In the genomic region with DNA sequence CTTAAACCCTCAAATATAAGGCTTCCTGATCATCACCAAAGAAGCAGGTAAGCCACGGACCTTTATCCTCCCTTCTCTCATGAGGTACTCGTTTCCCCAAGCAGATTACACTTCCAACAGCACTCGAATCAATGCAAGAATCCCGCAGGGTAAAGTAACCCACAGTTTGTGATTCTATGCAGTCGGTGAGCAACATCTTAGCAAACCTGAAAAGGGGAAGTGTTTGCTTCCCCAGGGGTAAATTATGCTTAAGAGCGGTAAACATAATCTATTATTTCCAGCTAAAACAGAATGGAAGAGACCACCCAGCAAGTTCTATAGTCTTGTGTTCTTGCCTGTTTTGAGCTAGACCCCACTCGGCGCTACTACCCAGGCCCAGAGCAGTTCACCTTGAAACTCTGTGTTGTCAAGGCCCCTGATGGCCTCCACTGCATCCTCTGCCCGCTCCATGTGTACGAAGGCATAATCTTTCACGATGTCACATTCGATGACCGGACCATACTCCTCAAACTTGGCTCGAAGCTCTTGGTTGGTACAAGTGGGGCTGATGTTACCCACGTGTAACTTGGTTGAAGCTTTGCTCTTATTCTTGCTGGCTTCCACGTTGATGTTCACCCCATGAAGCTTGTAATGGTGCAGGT, we compare ENCODE assay signal across 8 cellular contexts. TPM values are rescaled to one million over a fixed set of nuclear protein-coding genes. Genes with fewer than 3 reads are reported as not detected.
DNase-seq lines count a peak whose midpoint lies in the region; ATAC-seq and TF ChIP-seq lines count a peak whose summit lies in the region.

No MANE protein-coding gene starts in this region.

- no peak for TF ChIP-seq POLR2A in ovary (IDR thresholded peaks at IDR 0.05)

- H3K36me3 Mint-ChIP-seq in dendritic cell treated with granulocyte-macrophage colony-stimulating factor and Interleukin-4, amounts not matched to agents 40 ng/mL and 50 ng/mL, for 4 days (ENCODE audit: low read depth) = peaks cover 26% of the 10 kb centered on the region

- no peak overlapping the region for H2AFZ ChIP-seq in DND-41 (ENCODE audit: low read depth, low read length)

- TF ChIP-seq CTCF in DND-41 (IDR thresholded peaks at IDR 0.05; ENCODE audit: borderline replicate concordance, extremely low read depth, low read length, poor library complexity, severe bottlenecking) = no peak
- no peak for TF ChIP-seq CTCF in ovary (IDR thresholded peaks at IDR 0.05)
- TF ChIP-seq CTCF in GM20000 (IDR thresholded peaks at IDR 0.05; ENCODE audit: extremely low read depth, missing control alignments) = no peak
- no peak for TF ChIP-seq CTCF in GM13977 (IDR thresholded peaks at IDR 0.05; ENCODE audit: extremely low read depth, insufficient read depth, missing control alignments)

- intact Hi-C loops in dendritic cell treated with granulocyte-macrophage colony-stimulating factor and Interleukin-4, amounts not matched to agents 40 ng/mL and 50 ng/mL, for 4 days (cut with micrococcal nuclease) = loop anchor here (5.0 kb wide), 1 partner anchor 39 kb away; a partner anchor contains a TSS
- intact Hi-C loops in ovary (cut with DNase I) = loop anchor here in 3 of 4 donors (5.0 to 10.0 kb wide), 4 partner anchors 82 to 264 kb away; a partner anchor contains a TSS

- H3K36me3 ChIP-seq in DND-41 (ENCODE audit: insufficient read depth, low read length) (peaks cover 15% of the 10 kb centered on the region), ovary (no peaks in the 10 kb centered on the region)

- H3K9me3 Mint-ChIP-seq in dendritic cell treated with granulocyte-macrophage colony-stimulating factor and Interleukin-4, amounts not matched to agents 40 ng/mL and 50 ng/mL, for 4 days = no peaks in the 10 kb centered on the region

- WGBS in ovary, 3 donors = 57 to 64% (median 59%) methylated on average over 16 of the region's 16 CpGs

- peaks cover 10% of the 10 kb centered on the region; the same call in 1 of the 2 replicates for H4K20me1 ChIP-seq in DND-41 (ENCODE audit: insufficient read depth, low read length)

- H3K79me2 ChIP-seq in DND-41 (ENCODE audit: insufficient read depth, low read length) = peaks cover 54% of the 10 kb centered on the region

- no peak for TF ChIP-seq EP300 in ovary (IDR thresholded peaks at IDR 0.05)

- no peaks in the 10 kb centered on the region for H3K27me3 Mint-ChIP-seq in dendritic cell treated with granulocyte-macrophage colony-stimulating factor and Interleukin-4, amounts not matched to agents 40 ng/mL and 50 ng/mL, for 4 days

- H3K4me1 ChIP-seq in DND-41 (ENCODE audit: insufficient read depth, low read length) = peaks cover 50% of the 10 kb centered on the region
- peaks cover 16% of the 10 kb centered on the region for H3K4me1 ChIP-seq in ovary (ENCODE audit: insufficient read depth)

- peaks cover 34% of the 10 kb centered on the region for H3K4me1 Mint-ChIP-seq in dendritic cell treated with granulocyte-macrophage colony-stimulating factor and Interleukin-4, amounts not matched to agents 40 ng/mL and 50 ng/mL, for 4 days (ENCODE audit: low read depth)

- H3K4me2 ChIP-seq in DND-41 (ENCODE audit: insufficient read depth, low read length) = peak overlapping the region; percentile 77

- H3K9me3 ChIP-seq in DND-41 (ENCODE audit: insufficient read depth, low read length, severe bottlenecking) = no peaks in the 10 kb centered on the region
- H3K9me3 ChIP-seq in ovary = no peaks in the 10 kb centered on the region

- H3K9ac ChIP-seq in DND-41 (ENCODE audit: low read depth, low read length) = peak overlapping the region; percentile 63

- H3K4me3 ChIP-seq in DND-41 (ENCODE audit: low read depth in 1 of 2, low read length in 2 of 2) (peak overlapping the region; percentile 13 to 64; a peak in 3 of 4 replicates), ovary (peak overlapping the region; percentile 81)

- H3K27ac ChIP-seq in DND-41 (ENCODE audit: low read length) (peak overlapping the region; percentile 79), ovary (no peak overlapping the region)

- no peak for DNase-seq in DND-41
- DNase-seq in NOMO-1 (lab: John Stamatoyannopoulos, UW; ENCODE audit: unreplicated experiment in 2 of 2) = peak; percentile 47 to 61
- DNase-seq in ovary = peak in 1 of 5 donors; percentile 17
- no peak for DNase-seq in stimulated activated naive CD4-positive, alpha-beta T cell treated with Interleukin-2 at 50 U/mL for 16 hours (lab: John Stamatoyannopoulos, UW)
- DNase-seq in GM20000 (ENCODE audit: low spot score) = no peak
- DNase-seq in NCI-H128 (lab: John Stamatoyannopoulos, UW; ENCODE audit: unreplicated experiment) = no peak
- DNase-seq in GM13977 (ENCODE audit: low spot score) = no peak

- no peak for ATAC-seq in DND-41 (ENCODE audit: insufficient read depth, low read depth)

- H3K27me3 ChIP-seq in DND-41 (ENCODE audit: insufficient read depth, low read length, poor library complexity) (no peaks in the 10 kb centered on the region), ovary (no peaks in the 10 kb centered on the region)

- H3K27ac Mint-ChIP-seq in dendritic cell treated with granulocyte-macrophage colony-stimulating factor and Interleukin-4, amounts not matched to agents 40 ng/mL and 50 ng/mL, for 4 days = peak overlapping the region; percentile 91

- in situ Hi-C loops in GM13977 (cut with MboI; ENCODE audit: low pct_unique_long_range_greater_than_20kb, low sequenced_read_pairs, unreplicated experiment) = loop anchor here (25.0 kb wide), 1 partner anchor 264 kb away; a partner anchor contains a TSS

- peak overlapping the region; percentile 86 for H3K4me3 Mint-ChIP-seq in dendritic cell treated with granulocyte-macrophage colony-stimulating factor and Interleukin-4, amounts not matched to agents 40 ng/mL and 50 ng/mL, for 4 days

RNA-seq across cellular contexts. Expression of a gene that starts 1.3 kb away (rescaled TPM):
- 10 to 100 TPM; 16.1 to 34.4 (median 27.6) TPM for total RNA-seq in ovary
- polyA plus RNA-seq in ovary = 10 to 100 TPM; 33.8 to 46.2 TPM

RNA-seq across cellular contexts. Expression of a gene that starts 37.9 kb away (rescaled TPM):
- total RNA-seq in ovary = 100 to 1,000 TPM in 5 of 7 donors, 10 to 100 TPM in 2; 64.0 to 142 (median 121) TPM
- 100 to 1,000 TPM; 117 to 177 TPM for polyA plus RNA-seq in ovary

RNA-seq across cellular contexts. Expression of a gene that starts 52.6 kb away (rescaled TPM):
- 10 to 100 TPM in 3 of 7 donors, 1 to 10 TPM in 4; 1.5 to 26.9 (median 8.8) TPM for total RNA-seq in ovary
- polyA plus RNA-seq in ovary = 1 to 10 TPM; 1.4 to 1.9 TPM

RNA-seq across cellular contexts. Expression of a gene that starts 60.0 kb away (rescaled TPM):
- total RNA-seq in ovary = 10 to 100 TPM; 36.5 to 89.6 (median 71.9) TPM
- 10 to 100 TPM; 28.9 to 35.4 TPM for polyA plus RNA-seq in ovary

Comparison
In these comparisons a context has a peak if more than half of its experiments do, and no peak if none do; other contexts are left out.
1. DNase-seq: peak in NOMO-1 (2 of 2); none in DND-41 (single experiment), stimulated activated naive CD4-positive, alpha-beta T cell treated with Interleukin-2 at 50 U/mL for 16 hours (single experiment), GM20000 (single experiment), NCI-H128 (single experiment) and GM13977 (single experiment).